ENCODE assay signal across 16 cellular contexts in genomic region chr18:11095674-11096293, GRCh38. TPM values are rescaled to one million over a fixed set of nuclear protein-coding genes. Genes with fewer than 3 reads are reported as not detected.
DNase-seq lines count a peak whose midpoint lies in the region; ATAC-seq and TF ChIP-seq lines count a peak whose summit lies in the region.
"Had no signal": no experiment of that assay in that cellular context is flagged by ENCODE, and none has a peak within 500 bp of the region (broad histone marks: within the 10 kb centered on the region; RNA-seq: fewer than 3 reads in every experiment).

No MANE protein-coding gene starts in this region.

- no TSS peak for BruUV-seq in A673 (replicated peaks; lab: Mats Ljungman, UMichigan)

- CTCF ChIA-PET in A673 (lab: Charles Lee) = no interaction called here
- CTCF ChIA-PET in activated naive CD4-positive, alpha-beta T cell treated with anti-CD3 and anti-CD28 coated beads for 36 hours (lab: Charles Lee) = no interaction called here

- H3K9me3 ChIP-seq in thoracic aorta = no peaks in the 10 kb centered on the region
- no peaks in the 10 kb centered on the region for H3K9me3 ChIP-seq in A673 (ENCODE audit: low read depth, low read length, poor library complexity, severe bottlenecking)
- H3K9me3 ChIP-seq: Caco-2, HAP-1 had no signal

- POLR2A ChIA-PET in A673 (lab: Charles Lee; ENCODE audit: low non-redundant PET) = no interaction called here

- no peaks in the 10 kb centered on the region for H3K27me3 ChIP-seq in thoracic aorta (replicated peaks; ENCODE audit: insufficient read depth)
- H3K27me3 ChIP-seq in A673 (replicated peaks; ENCODE audit: insufficient read depth, low read depth, low read length, poor library complexity) = peaks cover 21% of the 10 kb centered on the region

- H3K27ac Mint-ChIP-seq in activated naive CD4-positive, alpha-beta T cell treated with anti-CD3 and anti-CD28 coated beads for 36 hours = no peak overlapping the region
- H3K27ac Mint-ChIP-seq: CD8-positive, alpha-beta memory T cell; HFFc6 had no signal

- H3K4me3 ChIP-seq in thoracic aorta (peak overlapping the region; percentile 3), A673 (ENCODE audit: low read depth, low read length, poor library complexity, severe bottlenecking) (no peak overlapping the region)
- H3K4me3 ChIP-seq: HAP-1 had no signal

- H3K9me3 Mint-ChIP-seq in activated naive CD4-positive, alpha-beta T cell treated with anti-CD3 and anti-CD28 coated beads for 36 hours = no peaks in the 10 kb centered on the region
- H3K9me3 Mint-ChIP-seq: HFFc6 had no signal

- no peak for TF ChIP-seq CTCF in thoracic aorta (IDR thresholded peaks at IDR 0.05)
- no peak for TF ChIP-seq CTCF in A673 (conservative IDR thresholded peaks at IDR 0.05; ENCODE audit: low read depth, low read length)

- intact Hi-C loops in sciatic nerve (cut with DNase I) (no loop called here), A673 (cut with micrococcal nuclease; ENCODE audit: unreplicated experiment) (no loop called here)
- intact Hi-C loops in activated naive CD4-positive, alpha-beta T cell treated with anti-CD3 and anti-CD28 coated beads for 36 hours (cut with micrococcal nuclease) = no loop called here

- H3K4me1 ChIP-seq in thoracic aorta (ENCODE audit: control insufficient read depth in 1 of 2, low read depth in 2 of 2) = peaks cover 17 to 29% of the 10 kb centered on the region in 2 donors
- H3K4me1 ChIP-seq in A673 (ENCODE audit: insufficient read depth, low read length, poor library complexity, severe bottlenecking) = no peaks in the 10 kb centered on the region
- H3K4me1 ChIP-seq: Caco-2, HAP-1 had no signal

- peak; percentile 81 for ATAC-seq in sciatic nerve
- ATAC-seq in thoracic aorta (ENCODE audit: insufficient number of reproducible peaks, low FRiP score, low read depth) = no peak
- no peak for ATAC-seq in GM19351 (IDR thresholded peaks at IDR 0.05; ENCODE audit: unreplicated experiment)

- no peaks in the 10 kb centered on the region for H3K36me3 Mint-ChIP-seq in activated naive CD4-positive, alpha-beta T cell treated with anti-CD3 and anti-CD28 coated beads for 36 hours (ENCODE audit: low read depth)
- H3K36me3 Mint-ChIP-seq: CD8-positive, alpha-beta memory T cell; IgD-negative memory B cell had no signal

- peaks cover 4% of the 10 kb centered on the region for H3K27me3 Mint-ChIP-seq in activated naive CD4-positive, alpha-beta T cell treated with anti-CD3 and anti-CD28 coated beads for 36 hours (ENCODE audit: low read depth)
- H3K27me3 Mint-ChIP-seq: CD8-positive, alpha-beta memory T cell; IgD-negative memory B cell had no signal

- H3K27ac ChIP-seq in thoracic aorta (no peak overlapping the region), A673 (ENCODE audit: low read depth, low read length, poor library complexity, severe bottlenecking) (no peak overlapping the region)

- no peaks in the 10 kb centered on the region for H3K4me1 Mint-ChIP-seq in activated naive CD4-positive, alpha-beta T cell treated with anti-CD3 and anti-CD28 coated beads for 36 hours (ENCODE audit: low read depth)
- H3K4me1 Mint-ChIP-seq: CD8-positive, alpha-beta memory T cell; IgD-negative memory B cell had no signal

- H3K4me3 Mint-ChIP-seq in activated naive CD4-positive, alpha-beta T cell treated with anti-CD3 and anti-CD28 coated beads for 36 hours = no peak overlapping the region
- H3K4me3 Mint-ChIP-seq: CD8-positive, alpha-beta memory T cell; HFFc6; IgD-negative memory B cell had no signal

- DNase-seq in M059J (ENCODE audit: low read depth) = peak; percentile 25
- peak; percentile 28 for DNase-seq in fibroblast of peridontal ligament (ENCODE audit: extremely low read depth)
- DNase-seq in sciatic nerve (ENCODE audit: low spot score) = no peak
- no peak for DNase-seq in thoracic aorta (ENCODE audit: low spot score)
- no peak for DNase-seq in OCI-M2 (lab: John Stamatoyannopoulos, UW; ENCODE audit: unreplicated experiment)
- no peak for DNase-seq in A673 (ENCODE audit: low spot score)
- no peak for DNase-seq in activated naive CD4-positive, alpha-beta T cell treated with anti-CD3 and anti-CD28 coated beads for 36 hours
- DNase-seq: Caco-2; CD8-positive, alpha-beta memory T cell; DND-41; GDM1; GOT3; HFFc6 had no signal

- H3K36me3 ChIP-seq in thoracic aorta (no peaks in the 10 kb centered on the region), A673 (ENCODE audit: insufficient read depth, low read length, poor library complexity, severe bottlenecking) (no peaks in the 10 kb centered on the region)
- H3K36me3 ChIP-seq: HAP-1 had no signal

RNA-seq across cellular contexts. Expression of gene PIEZO2, which starts 53.6 kb away (rescaled TPM):
- 11.7 and 22.9 TPM in 2 replicates for total RNA-seq in M059J (2014; rRNA removed; shearing (Covaris generic))
- 26.8 TPM for total RNA-seq in sciatic nerve
- total RNA-seq in thoracic aorta = 10 to 100 TPM in 1 of 2 donors, 1 to 10 TPM in 1; 8.3 to 10.3 TPM
- total RNA-seq in A673 (2021) = 5.5 and 8.8 TPM in 2 replicates
- not detected for total RNA-seq in activated naive CD4-positive, alpha-beta T cell treated with anti-CD3 and anti-CD28 coated beads for 36 hours
- total RNA-seq: CD8-positive, alpha-beta memory T cell; HFFc6 had no signal

Comparison
In these comparisons a context has a peak if more than half of its experiments do, and no peak if none do; other contexts are left out.
1. DNase-seq: peak in M059J (single experiment) and fibroblast of peridontal ligament (single experiment); none in sciatic nerve (single experiment), thoracic aorta (single experiment), OCI-M2 (single experiment), A673 (single experiment) and activated naive CD4-positive, alpha-beta T cell treated with anti-CD3 and anti-CD28 coated beads for 36 hours (single experiment).